ENCODE assay signal across 12 cellular contexts in the genomic region with DNA sequence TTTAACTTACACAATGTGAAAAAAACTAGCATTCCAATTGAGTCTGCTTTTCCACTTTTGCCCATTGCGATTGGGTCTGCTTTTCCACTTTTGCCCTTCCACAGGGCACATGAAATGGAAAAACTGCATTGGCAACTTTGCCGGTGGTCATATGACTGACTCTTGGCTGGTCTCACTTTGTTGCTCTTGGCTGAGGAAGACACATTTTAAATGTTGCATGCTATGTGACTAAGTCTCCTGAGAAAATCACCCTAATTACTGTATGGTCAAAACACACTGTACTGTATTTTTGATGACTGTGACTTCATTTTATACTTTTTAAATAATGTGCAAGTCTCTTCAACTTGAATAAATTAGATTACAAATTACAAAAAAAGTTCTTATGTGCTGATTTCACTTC.
DNase-seq lines count a peak whose midpoint lies in the region; ATAC-seq and TF ChIP-seq lines count a peak whose summit lies in the region.
"Had no signal": no experiment of that assay in that cellular context is flagged by ENCODE, and none has a peak within 500 bp of the region (broad histone marks: within the 10 kb centered on the region; RNA-seq: fewer than 3 reads in every experiment).

No MANE protein-coding gene starts in this region.

- no peaks in the 10 kb centered on the region for H3K27me3 ChIP-seq in MM.1S (replicated peaks; ENCODE audit: insufficient read depth, low read length)

- ATAC-seq in GM18858 (IDR thresholded peaks at IDR 0.05; ENCODE audit: unreplicated experiment) (no peak), HG03460 (IDR thresholded peaks at IDR 0.05; ENCODE audit: unreplicated experiment) (no peak)
- ATAC-seq: HepG2, mucosa of descending colon had no signal

- H4K20me1 ChIP-seq in MM.1S (ENCODE audit: insufficient read depth, low read length) = no peaks in the 10 kb centered on the region

- H3K36me3 Mint-ChIP-seq in nephron (ENCODE audit: low read depth) = no peaks in the 10 kb centered on the region

- H3K36me3 ChIP-seq in MM.1S (replicated peaks; ENCODE audit: insufficient read depth, low read length) = no peaks in the 10 kb centered on the region

- H2AFZ ChIP-seq in MM.1S (ENCODE audit: low read length) = no peak overlapping the region

- no peak overlapping the region for H3K4me3 ChIP-seq in epithelial cell of esophagus (ENCODE audit: low read length)
- H3K4me3 ChIP-seq in MM.1S (ENCODE audit: low read length) = no peak overlapping the region
- H3K4me3 ChIP-seq: mucosa of descending colon had no signal

- H3K4me3 Mint-ChIP-seq in nephron = peak overlapping the region in 2 of 3 experiments; percentile 32 to 64

- DNase-seq in C1 segment of cervical spinal cord (lab: John Stamatoyannopoulos, UW) = peak in 10 of 14 donors; percentile 1 to 32 (median 4)
- DNase-seq in NCI-H446 (lab: John Stamatoyannopoulos, UW) = peak; percentile 31 to 76
- DNase-seq in epithelial cell of esophagus (ENCODE audit: low read depth) = peak; percentile 53
- DNase-seq in MM.1S = no peak
- DNase-seq in NCI-H345 (lab: John Stamatoyannopoulos, UW) = no peak
- DNase-seq: mucosa of descending colon; NCI-H510A treated with DMSO at 0.1 percent for 48 hours; stimulated activated naive CD4-positive, alpha-beta T cell treated with Interleukin-2 at 50 U/mL for 16 hours had no signal

- no peak for TF ChIP-seq CTCF in epithelial cell of esophagus (IDR thresholded peaks at IDR 0.05; ENCODE audit: insufficient read depth, low read depth, low read length, missing control alignments)
- TF ChIP-seq CTCF in nephron (IDR thresholded peaks at IDR 0.05; ENCODE audit: unreplicated experiment in 3 of 3) = no peak
- no peak for TF ChIP-seq CTCF in MM.1S (IDR thresholded peaks at IDR 0.05; ENCODE audit: low read length)

- no peaks in the 10 kb centered on the region for H3K9me2 ChIP-seq in MM.1S (replicated peaks; ENCODE audit: insufficient read depth, low read length)

- peaks cover 27% of the 10 kb centered on the region for H3K4me1 ChIP-seq in MM.1S (ENCODE audit: low read length)

- no peaks in the 10 kb centered on the region for H3K9me3 Mint-ChIP-seq in nephron

- no peak overlapping the region for H3K9ac ChIP-seq in MM.1S (ENCODE audit: low read length)

- no peak overlapping the region for H3K27ac Mint-ChIP-seq in nephron

- no peak overlapping the region for H3K27ac ChIP-seq in MM.1S (ENCODE audit: low read length)

- no peak overlapping the region for H3K4me2 ChIP-seq in MM.1S (ENCODE audit: low read depth, low read length)

- H3K9me3 ChIP-seq in MM.1S (replicated peaks; ENCODE audit: insufficient read depth, low read length) = no peaks in the 10 kb centered on the region
- H3K9me3 ChIP-seq: mucosa of descending colon had no signal

- peaks cover 17% of the 10 kb centered on the region for H3K4me1 Mint-ChIP-seq in nephron

- H3F3A ChIP-seq in MM.1S (ENCODE audit: insufficient read depth, low read length) = peaks cover 17% of the 10 kb centered on the region

- H3K27me3 Mint-ChIP-seq in nephron (ENCODE audit: low read depth) = no peaks in the 10 kb centered on the region

- peaks cover 32% of the 10 kb centered on the region for H3K79me2 ChIP-seq in MM.1S (ENCODE audit: low read length)

Comparison
In these comparisons a context has a peak if more than half of its experiments do, and no peak if none do; other contexts are left out.
1. DNase-seq: peak in C1 segment of cervical spinal cord (10 of 14), NCI-H446 (2 of 2) and epithelial cell of esophagus (single experiment); none in MM.1S (single experiment) and NCI-H345 (single experiment).